ENCODE assay signal across 1 cellular context in the genomic region with DNA sequence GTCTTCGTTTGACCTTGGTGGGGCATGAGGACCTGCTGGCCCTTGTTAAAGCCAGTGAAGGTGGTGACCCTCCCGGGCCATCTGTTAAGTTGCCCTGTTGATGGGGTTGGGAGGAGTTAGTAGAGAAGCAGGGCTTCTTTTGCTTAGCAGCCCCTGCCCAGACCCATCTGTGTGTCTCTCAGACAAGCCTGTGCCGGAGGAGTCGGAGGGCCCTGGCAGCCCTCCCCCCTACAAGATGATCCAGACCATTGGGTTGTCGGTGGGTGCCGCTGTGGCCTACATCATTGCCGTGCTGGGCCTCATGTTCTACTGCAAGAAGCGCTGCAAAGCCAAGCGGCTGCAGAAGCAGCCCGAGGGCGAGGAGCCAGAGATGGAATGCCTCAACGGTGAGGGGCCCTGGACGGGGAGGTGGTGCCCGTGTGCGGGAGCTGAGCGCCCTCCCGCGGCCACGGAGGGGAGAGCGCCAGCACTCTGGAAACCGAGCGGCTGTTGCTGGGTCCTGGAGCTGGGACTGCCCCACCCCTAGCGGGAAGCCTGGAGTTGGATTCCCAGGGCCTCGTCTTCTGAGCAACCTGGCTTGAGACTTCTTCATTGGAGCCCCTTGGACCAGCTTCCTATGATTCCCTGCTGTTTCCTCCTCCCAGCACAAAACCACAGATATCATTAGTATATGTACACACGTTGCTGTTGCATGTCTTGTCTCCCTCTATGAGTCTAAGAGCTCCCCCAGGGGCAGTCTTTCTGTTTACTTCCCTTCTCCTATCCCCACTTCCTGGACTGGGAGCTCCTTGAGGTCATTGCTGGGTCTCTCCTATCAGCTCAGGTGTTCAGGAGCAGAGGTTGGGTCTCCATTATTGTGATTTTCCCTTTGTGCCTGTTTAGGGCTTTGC.
A peak's percentile ranks its signal among the peaks of the same experiment; 100 is the strongest.
TF ChIP-seq lines count a peak whose summit lies in the region.

No MANE protein-coding gene starts in this region.

TF ChIP-seq in K562, 482 proteins besides CTCF, POLR2A, EP300 and RAD21 (continued from another document and continues in another):
- TF ChIP-seq, protein P1, sequence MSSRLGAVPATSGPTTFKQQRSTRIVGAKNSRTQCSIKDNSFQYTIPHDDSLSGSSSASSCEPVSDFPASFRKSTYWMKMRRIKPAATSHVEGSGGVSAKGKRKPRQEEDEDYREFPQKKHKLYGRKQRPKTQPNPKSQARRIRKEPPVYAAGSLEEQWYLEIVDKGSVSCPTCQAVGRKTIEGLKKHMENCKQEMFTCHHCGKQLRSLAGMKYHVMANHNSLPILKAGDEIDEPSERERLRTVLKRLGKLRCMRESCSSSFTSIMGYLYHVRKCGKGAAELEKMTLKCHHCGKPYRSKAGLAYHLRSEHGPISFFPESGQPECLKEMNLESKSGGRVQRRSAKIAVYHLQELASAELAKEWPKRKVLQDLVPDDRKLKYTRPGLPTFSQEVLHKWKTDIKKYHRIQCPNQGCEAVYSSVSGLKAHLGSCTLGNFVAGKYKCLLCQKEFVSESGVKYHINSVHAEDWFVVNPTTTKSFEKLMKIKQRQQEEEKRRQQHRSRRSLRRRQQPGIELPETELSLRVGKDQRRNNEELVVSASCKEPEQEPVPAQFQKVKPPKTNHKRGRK (tag; IDR thresholded peaks at IDR 0.05): no peak
- TF ChIP-seq, protein P2, sequence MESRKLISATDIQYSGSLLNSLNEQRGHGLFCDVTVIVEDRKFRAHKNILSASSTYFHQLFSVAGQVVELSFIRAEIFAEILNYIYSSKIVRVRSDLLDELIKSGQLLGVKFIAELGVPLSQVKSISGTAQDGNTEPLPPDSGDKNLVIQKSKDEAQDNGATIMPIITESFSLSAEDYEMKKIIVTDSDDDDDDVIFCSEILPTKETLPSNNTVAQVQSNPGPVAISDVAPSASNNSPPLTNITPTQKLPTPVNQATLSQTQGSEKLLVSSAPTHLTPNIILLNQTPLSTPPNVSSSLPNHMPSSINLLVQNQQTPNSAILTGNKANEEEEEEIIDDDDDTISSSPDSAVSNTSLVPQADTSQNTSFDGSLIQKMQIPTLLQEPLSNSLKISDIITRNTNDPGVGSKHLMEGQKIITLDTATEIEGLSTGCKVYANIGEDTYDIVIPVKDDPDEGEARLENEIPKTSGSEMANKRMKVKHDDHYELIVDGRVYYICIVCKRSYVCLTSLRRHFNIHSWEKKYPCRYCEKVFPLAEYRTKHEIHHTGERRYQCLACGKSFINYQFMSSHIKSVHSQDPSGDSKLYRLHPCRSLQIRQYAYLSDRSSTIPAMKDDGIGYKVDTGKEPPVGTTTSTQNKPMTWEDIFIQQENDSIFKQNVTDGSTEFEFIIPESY (CRISPR knock-in tag; IDR thresholded peaks at IDR 0.05): no peak; the same call in 1 of the 2 replicates
- no peak for TF ChIP-seq HEY1 (CRISPR knock-in tag; IDR thresholded peaks at IDR 0.05; ENCODE audit: borderline replicate concordance)
- peak; percentile 96 for TF ChIP-seq RB1 (IDR thresholded peaks at IDR 0.05; ENCODE audit: low read depth)
- no peak for TF ChIP-seq ZNF174 (CRISPR knock-in tag; IDR thresholded peaks at IDR 0.05)
- TF ChIP-seq, protein P3, sequence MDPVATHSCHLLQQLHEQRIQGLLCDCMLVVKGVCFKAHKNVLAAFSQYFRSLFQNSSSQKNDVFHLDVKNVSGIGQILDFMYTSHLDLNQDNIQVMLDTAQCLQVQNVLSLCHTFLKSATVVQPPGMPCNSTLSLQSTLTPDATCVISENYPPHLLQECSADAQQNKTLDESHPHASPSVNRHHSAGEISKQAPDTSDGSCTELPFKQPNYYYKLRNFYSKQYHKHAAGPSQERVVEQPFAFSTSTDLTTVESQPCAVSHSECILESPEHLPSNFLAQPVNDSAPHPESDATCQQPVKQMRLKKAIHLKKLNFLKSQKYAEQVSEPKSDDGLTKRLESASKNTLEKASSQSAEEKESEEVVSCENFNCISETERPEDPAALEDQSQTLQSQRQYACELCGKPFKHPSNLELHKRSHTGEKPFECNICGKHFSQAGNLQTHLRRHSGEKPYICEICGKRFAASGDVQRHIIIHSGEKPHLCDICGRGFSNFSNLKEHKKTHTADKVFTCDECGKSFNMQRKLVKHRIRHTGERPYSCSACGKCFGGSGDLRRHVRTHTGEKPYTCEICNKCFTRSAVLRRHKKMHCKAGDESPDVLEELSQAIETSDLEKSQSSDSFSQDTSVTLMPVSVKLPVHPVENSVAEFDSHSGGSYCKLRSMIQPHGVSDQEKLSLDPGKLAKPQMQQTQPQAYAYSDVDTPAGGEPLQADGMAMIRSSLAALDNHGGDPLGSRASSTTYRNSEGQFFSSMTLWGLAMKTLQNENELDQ (CRISPR knock-in tag; IDR thresholded peaks at IDR 0.05; ENCODE audit: borderline replicate concordance): no peak
- TF ChIP-seq, protein P4, sequence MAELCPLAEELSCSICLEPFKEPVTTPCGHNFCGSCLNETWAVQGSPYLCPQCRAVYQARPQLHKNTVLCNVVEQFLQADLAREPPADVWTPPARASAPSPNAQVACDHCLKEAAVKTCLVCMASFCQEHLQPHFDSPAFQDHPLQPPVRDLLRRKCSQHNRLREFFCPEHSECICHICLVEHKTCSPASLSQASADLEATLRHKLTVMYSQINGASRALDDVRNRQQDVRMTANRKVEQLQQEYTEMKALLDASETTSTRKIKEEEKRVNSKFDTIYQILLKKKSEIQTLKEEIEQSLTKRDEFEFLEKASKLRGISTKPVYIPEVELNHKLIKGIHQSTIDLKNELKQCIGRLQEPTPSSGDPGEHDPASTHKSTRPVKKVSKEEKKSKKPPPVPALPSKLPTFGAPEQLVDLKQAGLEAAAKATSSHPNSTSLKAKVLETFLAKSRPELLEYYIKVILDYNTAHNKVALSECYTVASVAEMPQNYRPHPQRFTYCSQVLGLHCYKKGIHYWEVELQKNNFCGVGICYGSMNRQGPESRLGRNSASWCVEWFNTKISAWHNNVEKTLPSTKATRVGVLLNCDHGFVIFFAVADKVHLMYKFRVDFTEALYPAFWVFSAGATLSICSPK (IDR thresholded peaks at IDR 0.05; ENCODE audit: borderline replicate concordance): no peak
- TF ChIP-seq, protein P5, sequence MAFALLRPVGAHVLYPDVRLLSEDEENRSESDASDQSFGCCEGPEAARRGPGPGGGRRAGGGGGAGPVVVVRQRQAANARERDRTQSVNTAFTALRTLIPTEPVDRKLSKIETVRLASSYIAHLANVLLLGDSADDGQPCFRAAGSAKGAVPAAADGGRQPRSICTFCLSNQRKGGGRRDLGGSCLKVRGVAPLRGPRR (CRISPR knock-in tag; IDR thresholded peaks at IDR 0.05): no peak
- no peak for TF ChIP-seq ZNF311 (CRISPR knock-in tag; IDR thresholded peaks at IDR 0.05)
- 0 out of 2 replicates have a peak, but pooled peaks have one; percentile 35 for TF ChIP-seq HDAC2 (IDR thresholded peaks at IDR 0.05)
- TF ChIP-seq POLR2G (IDR thresholded peaks at IDR 0.05; ENCODE audit: low read depth, low read length): peak; percentile 56
- TF ChIP-seq, protein P6, sequence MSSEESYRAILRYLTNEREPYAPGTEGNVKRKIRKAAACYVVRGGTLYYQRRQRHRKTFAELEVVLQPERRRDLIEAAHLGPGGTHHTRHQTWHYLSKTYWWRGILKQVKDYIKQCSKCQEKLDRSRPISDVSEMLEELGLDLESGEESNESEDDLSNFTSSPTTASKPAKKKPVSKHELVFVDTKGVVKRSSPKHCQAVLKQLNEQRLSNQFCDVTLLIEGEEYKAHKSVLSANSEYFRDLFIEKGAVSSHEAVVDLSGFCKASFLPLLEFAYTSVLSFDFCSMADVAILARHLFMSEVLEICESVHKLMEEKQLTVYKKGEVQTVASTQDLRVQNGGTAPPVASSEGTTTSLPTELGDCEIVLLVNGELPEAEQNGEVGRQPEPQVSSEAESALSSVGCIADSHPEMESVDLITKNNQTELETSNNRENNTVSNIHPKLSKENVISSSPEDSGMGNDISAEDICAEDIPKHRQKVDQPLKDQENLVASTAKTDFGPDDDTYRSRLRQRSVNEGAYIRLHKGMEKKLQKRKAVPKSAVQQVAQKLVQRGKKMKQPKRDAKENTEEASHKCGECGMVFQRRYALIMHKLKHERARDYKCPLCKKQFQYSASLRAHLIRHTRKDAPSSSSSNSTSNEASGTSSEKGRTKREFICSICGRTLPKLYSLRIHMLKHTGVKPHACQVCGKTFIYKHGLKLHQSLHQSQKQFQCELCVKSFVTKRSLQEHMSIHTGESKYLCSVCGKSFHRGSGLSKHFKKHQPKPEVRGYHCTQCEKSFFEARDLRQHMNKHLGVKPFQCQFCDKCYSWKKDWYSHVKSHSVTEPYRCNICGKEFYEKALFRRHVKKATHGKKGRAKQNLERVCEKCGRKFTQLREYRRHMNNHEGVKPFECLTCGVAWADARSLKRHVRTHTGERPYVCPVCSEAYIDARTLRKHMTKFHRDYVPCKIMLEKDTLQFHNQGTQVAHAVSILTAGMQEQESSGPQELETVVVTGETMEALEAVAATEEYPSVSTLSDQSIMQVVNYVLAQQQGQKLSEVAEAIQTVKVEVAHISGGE (CRISPR knock-in tag; IDR thresholded peaks at IDR 0.05): no peak
- TF ChIP-seq SMAD4 (CRISPR knock-in tag; conservative IDR thresholded peaks at IDR 0.05): no peak; the same call in 1 of the 2 replicates
- TF ChIP-seq SMARCA4 (IDR thresholded peaks at IDR 0.05): no peak
- TF ChIP-seq ATF1 (CRISPR knock-in tag; IDR thresholded peaks at IDR 0.05): no peak
- no peak for TF ChIP-seq ATF1 (tag; IDR thresholded peaks at IDR 0.05)
- no peak for TF ChIP-seq TEAD2 (tag; IDR thresholded peaks at IDR 0.05)
- no peak for TF ChIP-seq PCBP2 (IDR thresholded peaks at IDR 0.05; ENCODE audit: low read depth, low read length, poor library complexity, severe bottlenecking)
- no peak for TF ChIP-seq CBX3 (IDR thresholded peaks at IDR 0.05; ENCODE audit: borderline replicate concordance in 1 of 2, low read length in 2 of 2)
- 0 out of 2 replicates have a peak, but pooled peaks have one; percentile 25 for TF ChIP-seq ZNF766 (CRISPR knock-in tag; conservative IDR thresholded peaks at IDR 0.05)
- no peak for TF ChIP-seq ZNF239 (CRISPR knock-in tag; IDR thresholded peaks at IDR 0.05)
- TF ChIP-seq ZNF263 (CRISPR knock-in tag; IDR thresholded peaks at IDR 0.05; ENCODE audit: borderline replicate concordance): no peak; the same call in 1 of the 2 replicates
- TF ChIP-seq SRSF9 (IDR thresholded peaks at IDR 0.05; ENCODE audit: borderline replicate concordance, low read depth, low read length): no peak
- TF ChIP-seq TCF7 (IDR thresholded peaks at IDR 0.05; ENCODE audit: borderline replicate concordance): no peak
- TF ChIP-seq, protein P7, sequence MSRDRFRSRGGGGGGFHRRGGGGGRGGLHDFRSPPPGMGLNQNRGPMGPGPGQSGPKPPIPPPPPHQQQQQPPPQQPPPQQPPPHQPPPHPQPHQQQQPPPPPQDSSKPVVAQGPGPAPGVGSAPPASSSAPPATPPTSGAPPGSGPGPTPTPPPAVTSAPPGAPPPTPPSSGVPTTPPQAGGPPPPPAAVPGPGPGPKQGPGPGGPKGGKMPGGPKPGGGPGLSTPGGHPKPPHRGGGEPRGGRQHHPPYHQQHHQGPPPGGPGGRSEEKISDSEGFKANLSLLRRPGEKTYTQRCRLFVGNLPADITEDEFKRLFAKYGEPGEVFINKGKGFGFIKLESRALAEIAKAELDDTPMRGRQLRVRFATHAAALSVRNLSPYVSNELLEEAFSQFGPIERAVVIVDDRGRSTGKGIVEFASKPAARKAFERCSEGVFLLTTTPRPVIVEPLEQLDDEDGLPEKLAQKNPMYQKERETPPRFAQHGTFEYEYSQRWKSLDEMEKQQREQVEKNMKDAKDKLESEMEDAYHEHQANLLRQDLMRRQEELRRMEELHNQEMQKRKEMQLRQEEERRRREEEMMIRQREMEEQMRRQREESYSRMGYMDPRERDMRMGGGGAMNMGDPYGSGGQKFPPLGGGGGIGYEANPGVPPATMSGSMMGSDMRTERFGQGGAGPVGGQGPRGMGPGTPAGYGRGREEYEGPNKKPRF (IDR thresholded peaks at IDR 0.05; ENCODE audit: low read depth, low read length): no peak
- TF ChIP-seq ZNF3 (CRISPR knock-in tag; IDR thresholded peaks at IDR 0.05): no peak
- TF ChIP-seq, protein P8, sequence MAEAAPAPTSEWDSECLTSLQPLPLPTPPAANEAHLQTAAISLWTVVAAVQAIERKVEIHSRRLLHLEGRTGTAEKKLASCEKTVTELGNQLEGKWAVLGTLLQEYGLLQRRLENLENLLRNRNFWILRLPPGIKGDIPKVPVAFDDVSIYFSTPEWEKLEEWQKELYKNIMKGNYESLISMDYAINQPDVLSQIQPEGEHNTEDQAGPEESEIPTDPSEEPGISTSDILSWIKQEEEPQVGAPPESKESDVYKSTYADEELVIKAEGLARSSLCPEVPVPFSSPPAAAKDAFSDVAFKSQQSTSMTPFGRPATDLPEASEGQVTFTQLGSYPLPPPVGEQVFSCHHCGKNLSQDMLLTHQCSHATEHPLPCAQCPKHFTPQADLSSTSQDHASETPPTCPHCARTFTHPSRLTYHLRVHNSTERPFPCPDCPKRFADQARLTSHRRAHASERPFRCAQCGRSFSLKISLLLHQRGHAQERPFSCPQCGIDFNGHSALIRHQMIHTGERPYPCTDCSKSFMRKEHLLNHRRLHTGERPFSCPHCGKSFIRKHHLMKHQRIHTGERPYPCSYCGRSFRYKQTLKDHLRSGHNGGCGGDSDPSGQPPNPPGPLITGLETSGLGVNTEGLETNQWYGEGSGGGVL (CRISPR knock-in tag; IDR thresholded peaks at IDR 0.05): no peak
- TF ChIP-seq, protein P9, sequence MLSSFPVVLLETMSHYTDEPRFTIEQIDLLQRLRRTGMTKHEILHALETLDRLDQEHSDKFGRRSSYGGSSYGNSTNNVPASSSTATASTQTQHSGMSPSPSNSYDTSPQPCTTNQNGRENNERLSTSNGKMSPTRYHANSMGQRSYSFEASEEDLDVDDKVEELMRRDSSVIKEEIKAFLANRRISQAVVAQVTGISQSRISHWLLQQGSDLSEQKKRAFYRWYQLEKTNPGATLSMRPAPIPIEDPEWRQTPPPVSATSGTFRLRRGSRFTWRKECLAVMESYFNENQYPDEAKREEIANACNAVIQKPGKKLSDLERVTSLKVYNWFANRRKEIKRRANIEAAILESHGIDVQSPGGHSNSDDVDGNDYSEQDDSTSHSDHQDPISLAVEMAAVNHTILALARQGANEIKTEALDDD (IDR thresholded peaks at IDR 0.05): no peak
- TF ChIP-seq, protein P10, sequence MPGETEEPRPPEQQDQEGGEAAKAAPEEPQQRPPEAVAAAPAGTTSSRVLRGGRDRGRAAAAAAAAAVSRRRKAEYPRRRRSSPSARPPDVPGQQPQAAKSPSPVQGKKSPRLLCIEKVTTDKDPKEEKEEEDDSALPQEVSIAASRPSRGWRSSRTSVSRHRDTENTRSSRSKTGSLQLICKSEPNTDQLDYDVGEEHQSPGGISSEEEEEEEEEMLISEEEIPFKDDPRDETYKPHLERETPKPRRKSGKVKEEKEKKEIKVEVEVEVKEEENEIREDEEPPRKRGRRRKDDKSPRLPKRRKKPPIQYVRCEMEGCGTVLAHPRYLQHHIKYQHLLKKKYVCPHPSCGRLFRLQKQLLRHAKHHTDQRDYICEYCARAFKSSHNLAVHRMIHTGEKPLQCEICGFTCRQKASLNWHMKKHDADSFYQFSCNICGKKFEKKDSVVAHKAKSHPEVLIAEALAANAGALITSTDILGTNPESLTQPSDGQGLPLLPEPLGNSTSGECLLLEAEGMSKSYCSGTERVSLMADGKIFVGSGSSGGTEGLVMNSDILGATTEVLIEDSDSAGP (CRISPR knock-in tag; IDR thresholded peaks at IDR 0.05): 0 out of 2 replicates have a peak, but pooled peaks have one; percentile 15
- no peak for TF ChIP-seq SRSF7 (optimal IDR thresholded peaks at IDR 0.05; ENCODE audit: low read depth, low read length)
- TF ChIP-seq PTTG1 (tag; IDR thresholded peaks at IDR 0.05; ENCODE audit: low read depth): no peak
- TF ChIP-seq JUND (IDR thresholded peaks at IDR 0.05; ENCODE audit: borderline replicate concordance, low read depth, low read length): peak; percentile 46; the same call in 1 of the 2 replicates
- TF ChIP-seq JUND (tag; IDR thresholded peaks at IDR 0.05; ENCODE audit: borderline replicate concordance, low read depth, low read length): peak; percentile 31; the same call in 1 of the 3 replicates
